Comparison of ENCODE assay signal across 18 cellular contexts in genomic region chr5:175743676-175744210, GRCh38.
A peak's percentile ranks its signal among the peaks of the same experiment; 100 is the strongest.
DNase-seq lines count a peak whose midpoint lies in the region; ATAC-seq and TF ChIP-seq lines count a peak whose summit lies in the region.
"Had no signal": no experiment of that assay in that cellular context is flagged by ENCODE, and none has a peak within 500 bp of the region (broad histone marks: within the 10 kb centered on the region; RNA-seq: fewer than 3 reads in every experiment).

No MANE protein-coding gene starts in this region.

- H2BK15ac ChIP-seq in mesenchymal stem cell (ENCODE audit: low read depth, poor library complexity, severe bottlenecking), result no peak overlapping the region

- no peak overlapping the region for H3K9ac ChIP-seq in mesenchymal stem cell (ENCODE audit: low read length)

- H3K9me3 ChIP-seq in mesenchymal stem cell (ENCODE audit: control insufficient read depth, low read length), result no peaks in the 10 kb centered on the region
- H3K9me3 ChIP-seq: upper lobe of right lung had no signal

- no peak overlapping the region for H2AFZ ChIP-seq in mesenchymal stem cell (ENCODE audit: low read depth, low read length)

- no peak overlapping the region for H3K4ac ChIP-seq in mesenchymal stem cell (ENCODE audit: low read depth in 1 of 2, low read length in 2 of 2)

- peaks cover 0 to 22% of the 10 kb centered on the region in 2 experiments for H3K27me3 ChIP-seq in mesenchymal stem cell (ENCODE audit: control insufficient read depth in 1 of 2, insufficient read depth in 1 of 2, low read length in 2 of 2)

- no peak overlapping the region for H3K27ac ChIP-seq in mesenchymal stem cell (ENCODE audit: low read length, poor library complexity, severe bottlenecking)
- H3K27ac ChIP-seq: upper lobe of right lung had no signal

- H2BK5ac ChIP-seq in mesenchymal stem cell (ENCODE audit: low read depth, low read length, poor library complexity, severe bottlenecking), result no peak overlapping the region

- no peak overlapping the region for H3K18ac ChIP-seq in mesenchymal stem cell (ENCODE audit: low read depth in 1 of 2, low read length in 2 of 2)

- no peak overlapping the region for H2BK12ac ChIP-seq in mesenchymal stem cell (ENCODE audit: low read length in 2 of 2)

- H4K8ac ChIP-seq in mesenchymal stem cell (ENCODE audit: low read length), result no peak overlapping the region

- 40% methylated on average over 1 of the region's 1 CpG for WGBS in mesenchymal stem cell

- no peak overlapping the region for H3K4me2 ChIP-seq in mesenchymal stem cell (ENCODE audit: low read length, poor library complexity, severe bottlenecking)

- DNase-seq in ELF-1 (ENCODE audit: low read depth, low spot score), result peak; percentile 48
- peak; percentile 12 to 32 for DNase-seq in Kasumi-1 (lab: John Stamatoyannopoulos, UW)
- peak; percentile 3 to 4 for DNase-seq in cardiac fibroblast (ENCODE audit: low read depth in 2 of 2)
- DNase-seq in mesenchymal stem cell, result peak; percentile 2
- no peak for DNase-seq in SKM-1 (lab: John Stamatoyannopoulos, UW; ENCODE audit: unreplicated experiment)
- DNase-seq: CD4-positive, alpha-beta memory T cell; GF-D8; glutamatergic neuron; Karpas-422; NCI-H1694; NCI-H524 treated with DMSO at 0.1 percent for 48 hours; SHP77 treated with DMSO at 0.1 percent for 48 hours; stimulated activated naive B cell treated with anti-CD40 and anti-IgM and Interleukin-4, amounts not matched to agents 10 μg/mL and 1 μg/mL and 100 μg/mL, for 72 hours; upper lobe of right lung had no signal

- H3K36me3 ChIP-seq in mesenchymal stem cell (ENCODE audit: control insufficient read depth in 1 of 2, insufficient read depth in 2 of 2, low read depth in 1 of 2, low read length in 2 of 2), result no peaks in the 10 kb centered on the region
- H3K36me3 ChIP-seq: upper lobe of right lung had no signal

- H3K23ac ChIP-seq in mesenchymal stem cell (ENCODE audit: low read length in 2 of 2), result no peak overlapping the region

- ATAC-seq in activated CD4-positive, CD25-positive, alpha-beta regulatory T cell treated with anti-CD3 and anti-CD28 coated beads, Interleukin-2, amount 50 U/mL, for 24 hours, result no peak
- no peak for ATAC-seq in GM18511 (IDR thresholded peaks at IDR 0.05; ENCODE audit: unreplicated experiment)
- no peak for ATAC-seq in HG03108 (IDR thresholded peaks at IDR 0.05; ENCODE audit: unreplicated experiment)
- ATAC-seq: sciatic nerve; stimulated activated naive B cell treated with anti-CD40 and anti-IgM and Interleukin-4, amounts not matched to agents 10 μg/mL and 1 μg/mL and 100 μg/mL, for 72 hours; upper lobe of right lung had no signal

- no peak overlapping the region for H4K91ac ChIP-seq in mesenchymal stem cell (ENCODE audit: low read length)

- no peaks in the 10 kb centered on the region for H3K79me1 ChIP-seq in mesenchymal stem cell (replicated peaks; ENCODE audit: low read length, poor library complexity, severe bottlenecking)

- no peak for TF ChIP-seq CTCF in cardiac fibroblast (IDR thresholded peaks at IDR 0.05; ENCODE audit: low read depth, low read length)

- no peak overlapping the region for H2AK5ac ChIP-seq in mesenchymal stem cell (ENCODE audit: low read length, severe bottlenecking)

- no peaks in the 10 kb centered on the region for H3K4me1 ChIP-seq in mesenchymal stem cell (ENCODE audit: control insufficient read depth, insufficient read depth, low read depth, low read length)
- H3K4me1 ChIP-seq: upper lobe of right lung had no signal

- H3K14ac ChIP-seq in mesenchymal stem cell (ENCODE audit: low read length in 2 of 2), result no peak overlapping the region

- no peak overlapping the region for H2BK120ac ChIP-seq in mesenchymal stem cell (ENCODE audit: low read depth, low read length)

- no peak overlapping the region for H3K4me3 ChIP-seq in cardiac fibroblast (replicated peaks in 1 of 2; ENCODE audit: low read depth in 2 of 2, low read length in 2 of 2)
- no peak overlapping the region for H3K4me3 ChIP-seq in mesenchymal stem cell (ENCODE audit: insufficient read depth in 1 of 2, low read depth in 1 of 2, low read length in 2 of 2)
- H3K4me3 ChIP-seq: upper lobe of right lung had no signal
